ENCODE assay signal across 15 cellular contexts in the genomic region with DNA sequence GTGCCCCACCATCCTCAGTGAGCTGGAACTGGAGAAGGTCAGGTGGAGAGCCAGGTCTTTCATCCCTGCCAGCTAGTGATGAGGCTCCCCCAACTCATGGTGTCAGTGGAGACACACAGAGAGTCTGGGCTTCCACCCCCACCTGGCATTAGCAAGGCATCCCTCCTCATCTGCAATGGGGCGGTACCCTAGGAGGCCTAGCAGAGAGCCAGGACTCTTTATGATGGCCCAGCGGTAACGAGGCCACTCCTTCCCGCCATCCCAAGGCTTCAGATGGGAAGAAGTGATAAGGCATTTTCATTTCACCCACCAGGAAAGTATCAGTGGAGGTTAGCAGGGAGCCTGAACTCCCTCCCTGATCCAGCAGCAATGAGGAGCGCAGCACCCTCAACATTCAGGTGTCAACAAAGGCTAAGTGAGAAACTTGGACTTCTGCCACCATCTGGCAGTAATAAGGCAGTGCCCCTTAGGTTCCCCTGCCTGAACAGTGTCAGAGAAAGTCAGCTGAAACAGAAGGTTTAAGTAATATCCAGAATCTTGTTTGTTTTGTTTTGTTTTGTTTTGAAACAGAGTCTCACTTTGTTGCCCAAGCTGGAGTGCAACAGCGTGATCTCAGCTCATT. TPM values are rescaled to one million over a fixed set of nuclear protein-coding genes. Genes with fewer than 3 reads are reported as not detected.
A peak's percentile ranks its signal among the peaks of the same experiment; 100 is the strongest.
DNase-seq lines count a peak whose midpoint lies in the region; ATAC-seq lines count a peak whose summit lies in the region.
"Had no signal": no experiment of that assay in that cellular context is flagged by ENCODE, and none has a peak within 500 bp of the region (broad histone marks: within the 10 kb centered on the region; RNA-seq: fewer than 3 reads in every experiment).

No MANE protein-coding gene starts in this region.

- CTCF ChIA-PET in activated CD8-positive, alpha-beta memory T cell treated with anti-CD3 and anti-CD28 coated beads, Interleukin-2, amount 10 ng/mL, durations not matched to agents 7 days and 5 days (lab: Charles Lee), result interaction anchor here (1.2 kb wide), 1 partner anchor 90 kb away, joined by 3 read pairs; no protein-coding TSS in a partner anchor

- no peak overlapping the region for H3K4me3 Mint-ChIP-seq in activated CD8-positive, alpha-beta memory T cell treated with anti-CD3 and anti-CD28 coated beads, Interleukin-2, amount 10 ng/mL, durations not matched to agents 7 days and 5 days
- H3K4me3 Mint-ChIP-seq: activated CD4-positive, alpha-beta T cell treated with anti-CD3 and anti-CD28 coated beads, Interleukin-2, amount 10 ng/mL, durations not matched to agents 7 days and 5 days had no signal

- H3K27me3 Mint-ChIP-seq in activated CD8-positive, alpha-beta memory T cell treated with anti-CD3 and anti-CD28 coated beads, Interleukin-2, amount 10 ng/mL, durations not matched to agents 7 days and 5 days, result peaks cover 15% of the 10 kb centered on the region

- peak; percentile 42 for ATAC-seq in activated CD8-positive, alpha-beta memory T cell treated with anti-CD3 and anti-CD28 coated beads, Interleukin-2, amount 10 ng/mL, durations not matched to agents 7 days and 5 days
- no peak for ATAC-seq in HG03196 (IDR thresholded peaks at IDR 0.05; ENCODE audit: unreplicated experiment)
- ATAC-seq: esophagus mucosa, SK-N-SH treated with all-trans-retinoic acid at 6 μM for 48 hours had no signal

- H3K36me3 Mint-ChIP-seq in activated CD8-positive, alpha-beta memory T cell treated with anti-CD3 and anti-CD28 coated beads, Interleukin-2, amount 10 ng/mL, durations not matched to agents 7 days and 5 days, result no peaks in the 10 kb centered on the region

- no peaks in the 10 kb centered on the region for H3K4me1 Mint-ChIP-seq in activated CD8-positive, alpha-beta memory T cell treated with anti-CD3 and anti-CD28 coated beads, Interleukin-2, amount 10 ng/mL, durations not matched to agents 7 days and 5 days
- H3K4me1 Mint-ChIP-seq: activated CD4-positive, alpha-beta T cell treated with anti-CD3 and anti-CD28 coated beads, Interleukin-2, amount 10 ng/mL, durations not matched to agents 7 days and 5 days had no signal

- no peak for DNase-seq in activated CD8-positive, alpha-beta memory T cell treated with anti-CD3 and anti-CD28 coated beads, Interleukin-2, amount 10 ng/mL, durations not matched to agents 7 days and 5 days
- DNase-seq in activated CD8-positive, alpha-beta memory T cell treated with anti-CD3 and anti-CD28 coated beads, Interleukin-2, amount 50 U/mL, for 4 hours, result no peak
- DNase-seq in NCI-H345 (lab: John Stamatoyannopoulos, UW) (peak; percentile 20), fibroblast of gingiva (ENCODE audit: low read depth) (peak; percentile 42), activated gamma-delta T cell (lab: John Stamatoyannopoulos, UW) (no peak)
- DNase-seq in stimulated activated CD4-positive, alpha-beta T cell treated with anti-CD3 and anti-CD28 coated beads, Interleukin-4, amount 100 ng/mL, for 24 hours, result no peak
- no peak for DNase-seq in stimulated activated naive CD4-positive, alpha-beta T cell treated with Interleukin-2 at 50 U/mL for 16 hours (lab: John Stamatoyannopoulos, UW)
- DNase-seq: activated CD4-positive, alpha-beta T cell treated with anti-CD3 and anti-CD28 coated beads, Interleukin-2, amount 10 ng/mL, durations not matched to agents 7 days and 5 days; stimulated activated CD4-positive, alpha-beta T cell treated with anti-CD3 and anti-CD28 coated beads, Interleukin-12 subunit alpha, Interleukin-12 subunit beta, amount 100 ng/mL, for 4 hours had no signal

- H3K27ac Mint-ChIP-seq in activated CD8-positive, alpha-beta memory T cell treated with anti-CD3 and anti-CD28 coated beads, Interleukin-2, amount 10 ng/mL, durations not matched to agents 7 days and 5 days, result no peak overlapping the region
- H3K27ac Mint-ChIP-seq: activated CD4-positive, alpha-beta T cell treated with anti-CD3 and anti-CD28 coated beads, Interleukin-2, amount 10 ng/mL, durations not matched to agents 7 days and 5 days had no signal

- H3K9me3 Mint-ChIP-seq in activated CD8-positive, alpha-beta memory T cell treated with anti-CD3 and anti-CD28 coated beads, Interleukin-2, amount 10 ng/mL, durations not matched to agents 7 days and 5 days (ENCODE audit: low read depth), result no peaks in the 10 kb centered on the region

RNA-seq across cellular contexts. Expression of a gene that starts 40.5 kb away (rescaled TPM):
- total RNA-seq in activated CD8-positive, alpha-beta memory T cell treated with anti-CD3 and anti-CD28 coated beads, Interleukin-2, amount 10 ng/mL, durations not matched to agents 7 days and 5 days, result under 1 TPM in 1 of 2 experiments, not detected in 1; 0.42 TPM
- total RNA-seq: activated CD4-positive, alpha-beta T cell treated with anti-CD3 and anti-CD28 coated beads, Interleukin-2, amount 10 ng/mL, durations not matched to agents 7 days and 5 days had no signal

RNA-seq across cellular contexts. Expression of a gene that starts 48.7 kb away (rescaled TPM):
- total RNA-seq in activated CD8-positive, alpha-beta memory T cell treated with anti-CD3 and anti-CD28 coated beads, Interleukin-2, amount 10 ng/mL, durations not matched to agents 7 days and 5 days, result 10 to 100 TPM; 12.8 to 16.2 TPM
- total RNA-seq: cardiac septum, H4, myocyte had no signal

RNA-seq across cellular contexts. Expression of a gene that starts 48.7 kb away (rescaled TPM):
- total RNA-seq in activated CD8-positive, alpha-beta memory T cell treated with anti-CD3 and anti-CD28 coated beads, Interleukin-2, amount 10 ng/mL, durations not matched to agents 7 days and 5 days, result 1 to 10 TPM in 1 of 2 experiments, under 1 TPM in 1; 0.68 to 2.4 TPM
- total RNA-seq: cardiac septum, esophagus mucosa, H4, myocyte had no signal

Comparison
In these comparisons a context has a peak if more than half of its experiments do, and no peak if none do; other contexts are left out.
1. DNase-seq: peak in NCI-H345 (single experiment) and fibroblast of gingiva (single experiment); none in activated CD8-positive, alpha-beta memory T cell treated with anti-CD3 and anti-CD28 coated beads, Interleukin-2, amount 10 ng/mL, durations not matched to agents 7 days and 5 days (single experiment), activated CD8-positive, alpha-beta memory T cell treated with anti-CD3 and anti-CD28 coated beads, Interleukin-2, amount 50 U/mL, for 4 hours (single experiment), activated gamma-delta T cell (single experiment), stimulated activated CD4-positive, alpha-beta T cell treated with anti-CD3 and anti-CD28 coated beads, Interleukin-4, amount 100 ng/mL, for 24 hours (single experiment) and stimulated activated naive CD4-positive, alpha-beta T cell treated with Interleukin-2 at 50 U/mL for 16 hours (single experiment).